23 cellular contexts compared by ENCODE assay signal in the genomic region with DNA sequence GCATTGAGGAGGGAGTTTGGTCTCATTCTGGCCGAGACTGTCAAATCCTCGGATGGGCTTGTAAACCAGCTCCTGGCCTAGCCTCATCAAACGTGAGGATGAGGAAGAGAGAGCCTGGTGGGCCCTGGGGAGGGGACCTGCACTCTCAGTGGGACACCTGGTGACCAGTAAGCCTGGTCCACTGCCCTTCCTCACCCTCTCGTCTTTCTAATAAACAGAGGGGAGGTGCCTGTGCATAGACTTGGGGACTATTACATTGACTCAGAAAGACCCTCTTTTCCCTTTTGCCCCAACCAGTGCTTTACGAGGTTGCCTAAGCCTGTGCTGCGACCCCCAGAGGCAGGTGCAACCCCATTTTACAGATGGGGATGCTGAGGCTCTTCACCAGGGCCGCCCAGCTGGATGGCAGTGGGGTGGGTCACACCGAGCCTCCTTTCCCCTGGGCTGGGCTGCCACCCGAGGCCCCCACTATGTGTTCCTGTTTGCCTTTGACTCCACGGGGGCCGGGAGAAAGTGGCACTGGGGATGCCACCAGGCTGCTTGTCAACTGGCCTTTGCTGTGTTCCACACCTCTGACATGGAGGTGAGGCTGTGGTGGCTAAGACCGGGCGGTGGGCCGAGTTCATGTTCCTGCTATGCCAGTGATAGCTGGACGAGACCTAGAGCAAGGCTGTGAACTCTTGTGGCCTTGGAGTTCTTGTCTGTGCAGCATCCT.
A peak's percentile ranks its signal among the peaks of the same experiment; 100 is the strongest.
DNase-seq lines count a peak whose midpoint lies in the region; ATAC-seq, FAIRE-seq and TF ChIP-seq lines count a peak whose summit lies in the region.
"Had no signal": no experiment of that assay in that cellular context is flagged by ENCODE, and none has a peak within 500 bp of the region (broad histone marks: within the 10 kb centered on the region; RNA-seq: fewer than 3 reads in every experiment).

No MANE protein-coding gene starts in this region.

- H2BK120ac ChIP-seq in H1 (replicated peaks; ENCODE audit: low read depth, low read length) (no peak overlapping the region), H9 (ENCODE audit: low read depth, low read length, poor library complexity, severe bottlenecking) (no peak overlapping the region)

- H3K4me3 Mint-ChIP-seq in osteocyte (ENCODE audit: unreplicated experiment) (no peak overlapping the region), H9 (peak overlapping the region in 1 of 2 experiments; percentile 18; a peak in 1 of 5 replicates)
- no peak overlapping the region for H3K4me3 Mint-ChIP-seq in activated naive CD8-positive, alpha-beta T cell treated with anti-CD3 and anti-CD28 coated beads for 36 hours
- no peak overlapping the region for H3K4me3 Mint-ChIP-seq in effector memory CD8-positive, alpha-beta T cell
- H3K4me3 Mint-ChIP-seq: activated CD8-positive, alpha-beta T cell treated with anti-CD3 and anti-CD28 coated beads for 36 hours; activated naive CD4-positive, alpha-beta T cell treated with anti-CD3 and anti-CD28 coated beads, Interleukin-2, amount 50 U/mL, for 24 hours; naive thymus-derived CD8-positive, alpha-beta T cell had no signal

- BruUV-seq in HepG2 (replicated peaks; lab: Mats Ljungman, UMichigan): no TSS peak

- H2AFZ ChIP-seq in HepG2 (ENCODE audit: low read length) (no peak overlapping the region), H1 (ENCODE audit: low read length) (no peak overlapping the region), H9 (ENCODE audit: low read length) (no peak overlapping the region)
- H2AFZ ChIP-seq: parathyroid adenoma had no signal

- H3K36me3 Mint-ChIP-seq in osteocyte (ENCODE audit: unreplicated experiment): no peaks in the 10 kb centered on the region
- H3K36me3 Mint-ChIP-seq in H9 (ENCODE audit: insufficient read depth in 1 of 3, low read depth in 3 of 3): peaks cover 1 to 12% (median 6%) of the 10 kb centered on the region in 3 experiments; a peak in 4 of 7 replicates
- no peaks in the 10 kb centered on the region for H3K36me3 Mint-ChIP-seq in activated naive CD8-positive, alpha-beta T cell treated with anti-CD3 and anti-CD28 coated beads for 36 hours
- H3K36me3 Mint-ChIP-seq in effector memory CD8-positive, alpha-beta T cell (ENCODE audit: insufficient read depth): no peaks in the 10 kb centered on the region
- H3K36me3 Mint-ChIP-seq: activated naive CD4-positive, alpha-beta T cell treated with anti-CD3 and anti-CD28 coated beads, Interleukin-2, amount 50 U/mL, for 24 hours; naive thymus-derived CD8-positive, alpha-beta T cell had no signal

- H4K20me1 ChIP-seq in HepG2 (ENCODE audit: insufficient read depth, low read length): no peaks in the 10 kb centered on the region; the same call in 1 of the 2 replicates
- peaks cover 14 to 20% of the 10 kb centered on the region in 2 experiments for H4K20me1 ChIP-seq in H1 (replicated peaks in 1 of 2; ENCODE audit: control insufficient read depth in 1 of 2, insufficient read depth in 2 of 2, low read length in 2 of 2)
- H4K20me1 ChIP-seq in H9 (ENCODE audit: control insufficient read depth, insufficient read depth, insufficient read length): no peaks in the 10 kb centered on the region

- no peak for TF ChIP-seq CTCF in HepG2 (CRISPR knock-in tag; IDR thresholded peaks at IDR 0.05)
- TF ChIP-seq CTCF in right lobe of liver (IDR thresholded peaks at IDR 0.05): no peak
- no peak for TF ChIP-seq CTCF in H1 (IDR thresholded peaks at IDR 0.05; ENCODE audit: control extremely low read depth in 1 of 3, insufficient read depth in 1 of 3, low read depth in 1 of 3, low read length in 3 of 3)
- no peak for TF ChIP-seq CTCF in osteocyte (IDR thresholded peaks at IDR 0.05)
- no peak for TF ChIP-seq CTCF in H9 (conservative IDR thresholded peaks at IDR 0.05)

- in situ Hi-C loops in HepG2 (cut with HindIII; ENCODE audit: extremely low pct_ligation_motif_present, low pct_unique_long_range_greater_than_20kb): no loop called here

- H3K18ac ChIP-seq in H1 (ENCODE audit: extremely low read depth, low read length) (no peak overlapping the region), H9 (ENCODE audit: insufficient read length, low read depth, low read length) (no peak overlapping the region)

- TF ChIP-seq EP300 in HepG2 (IDR thresholded peaks at IDR 0.05; ENCODE audit: low read depth in 2 of 2, low read length in 2 of 2) (no peak), HepG2 (CRISPR knock-in tag; IDR thresholded peaks at IDR 0.05; ENCODE audit: borderline replicate concordance) (no peak), H1 (IDR thresholded peaks at IDR 0.05; ENCODE audit: borderline replicate concordance in 1 of 2, low read depth in 2 of 2, low read length in 2 of 2) (no peak)

- H2BK20ac ChIP-seq in H1 (ENCODE audit: low read length): 0 out of 2 replicates have a peak overlapping the region, but pooled peaks have one; percentile 72
- no peak overlapping the region for H2BK20ac ChIP-seq in H9 (ENCODE audit: low read depth, low read length, poor library complexity, severe bottlenecking)

- H3K27me3 Mint-ChIP-seq in osteocyte (ENCODE audit: unreplicated experiment) (no peaks in the 10 kb centered on the region), H9 (ENCODE audit: low read depth) (no peaks in the 10 kb centered on the region; the same call in 1 of the 2 replicates)
- H3K27me3 Mint-ChIP-seq in activated naive CD8-positive, alpha-beta T cell treated with anti-CD3 and anti-CD28 coated beads for 36 hours: no peaks in the 10 kb centered on the region
- H3K27me3 Mint-ChIP-seq in effector memory CD8-positive, alpha-beta T cell: peaks cover 5 to 12% of the 10 kb centered on the region in 2 donors
- H3K27me3 Mint-ChIP-seq: activated CD8-positive, alpha-beta T cell treated with anti-CD3 and anti-CD28 coated beads for 36 hours; activated naive CD4-positive, alpha-beta T cell treated with anti-CD3 and anti-CD28 coated beads, Interleukin-2, amount 50 U/mL, for 24 hours had no signal

- FAIRE-seq in HepG2 (lab: Jason Lieb, UNC) (no peak), H1 (lab: Jason Lieb, UNC) (no peak)
- FAIRE-seq: A204.1, G401.6 had no signal

- H3K9me3 Mint-ChIP-seq in osteocyte (ENCODE audit: unreplicated experiment) (no peaks in the 10 kb centered on the region), H9 (no peaks in the 10 kb centered on the region)
- H3K9me3 Mint-ChIP-seq in activated naive CD8-positive, alpha-beta T cell treated with anti-CD3 and anti-CD28 coated beads for 36 hours: no peaks in the 10 kb centered on the region
- H3K9me3 Mint-ChIP-seq in effector memory CD8-positive, alpha-beta T cell: no peaks in the 10 kb centered on the region
- H3K9me3 Mint-ChIP-seq: activated CD8-positive, alpha-beta T cell treated with anti-CD3 and anti-CD28 coated beads for 36 hours; activated naive CD4-positive, alpha-beta T cell treated with anti-CD3 and anti-CD28 coated beads, Interleukin-2, amount 50 U/mL, for 24 hours; activated T-helper 2 cell treated with anti-CD3 and anti-CD28 coated beads, Interferon-gamma antibody, Interleukin-2, Interleukin-4, amounts not matched to agents 10 μg/mL and 5 μg/mL and 100 μg/mL, durations not matched to agents 14 hours and 24 hours and 36 hours; naive thymus-derived CD8-positive, alpha-beta T cell had no signal

- H3K79me2 ChIP-seq in HepG2 (ENCODE audit: insufficient read depth, low read length): no peaks in the 10 kb centered on the region
- H3K79me2 ChIP-seq in H1 (ENCODE audit: control insufficient read depth in 1 of 2, insufficient read depth in 2 of 2, low read length in 2 of 2): peaks cover 0 to 32% of the 10 kb centered on the region in 2 experiments; a peak in 2 of 4 replicates
- no peaks in the 10 kb centered on the region for H3K79me2 ChIP-seq in H9 (ENCODE audit: insufficient read depth, low read length)
- H3K79me2 ChIP-seq: parathyroid adenoma had no signal

- POLR2A ChIA-PET in HepG2 (lab: Yijun Ruan, JAX) (no interaction called here), H1 (lab: Charles Lee; ENCODE audit: partially characterized antibody) (interaction anchor here (1.0 kb wide), 1 partner anchor 9 kb away, joined by 3 read pairs; no protein-coding TSS in a partner anchor)

- 0 out of 2 replicates have a peak overlapping the region, but pooled peaks have one; percentile 15 for H2AK5ac ChIP-seq in H1 (ENCODE audit: low read depth, low read length)
- no peak overlapping the region for H2AK5ac ChIP-seq in H9 (ENCODE audit: insufficient read length, low read length)

- H3K27ac ChIP-seq in HepG2 (ENCODE audit: extremely low read length, insufficient read depth, low read length): no peak overlapping the region
- no peak overlapping the region for H3K27ac ChIP-seq in right lobe of liver
- H3K27ac ChIP-seq in H1 (ENCODE audit: low read depth, low read length): no peak overlapping the region
- H3K27ac ChIP-seq in aorta (ENCODE audit: low read depth in 1 of 2, low read length in 2 of 2): no peak overlapping the region
- no peak overlapping the region for H3K27ac ChIP-seq in H9 (ENCODE audit: insufficient read length, low read depth, low read length)
- H3K27ac ChIP-seq: parathyroid adenoma had no signal

- CTCF ChIA-PET in HepG2 (lab: Yijun Ruan, JAX; ENCODE audit: low intra/inter-chr PET ratio, low total read pairs) (no interaction called here), H1 (lab: Charles Lee; ENCODE audit: partially characterized antibody) (interaction anchor here (1.2 to 2.8 kb wide), 9 partner anchors 11 to 258 kb away, joined by 3 to 20 read pairs (median 3); no protein-coding TSS in a partner anchor)

- no peak overlapping the region for H3K56ac ChIP-seq in H1 (replicated peaks; ENCODE audit: insufficient read length, low read depth, low read length)
- no peak overlapping the region for H3K56ac ChIP-seq in H9 (ENCODE audit: insufficient read length, low read depth, low read length)

- H3K79me1 ChIP-seq in H1 (ENCODE audit: low read depth, low read length) (peaks cover 26% of the 10 kb centered on the region), H9 (ENCODE audit: insufficient read depth, low read depth, low read length, poor library complexity, severe bottlenecking) (no peaks in the 10 kb centered on the region)

- peak overlapping the region; percentile 95; the same call in 1 of the 2 replicates for H2BK15ac ChIP-seq in H1 (ENCODE audit: low read length)
- no peak overlapping the region for H2BK15ac ChIP-seq in H9 (ENCODE audit: low read depth, low read length)

- H3K4me1 ChIP-seq in HepG2 (ENCODE audit: insufficient read depth, low read length): peaks cover 9% of the 10 kb centered on the region; the same call in 1 of the 2 replicates
- no peaks in the 10 kb centered on the region for H3K4me1 ChIP-seq in right lobe of liver
- H3K4me1 ChIP-seq in H1 (replicated peaks in 1 of 4; ENCODE audit: control insufficient read depth in 3 of 4, insufficient read depth in 4 of 4, low read length in 3 of 4): peaks cover 0 to 30% (median 23%) of the 10 kb centered on the region in 4 experiments; a peak in 6 of 7 replicates
- H3K4me1 ChIP-seq in aorta (ENCODE audit: control insufficient read depth in 1 of 2, insufficient read depth in 2 of 2, low read length in 2 of 2): no peaks in the 10 kb centered on the region
- peaks cover 16% of the 10 kb centered on the region; the same call in 1 of the 2 replicates for H3K4me1 ChIP-seq in H9 (ENCODE audit: insufficient read depth, low read length)
- H3K4me1 ChIP-seq: parathyroid adenoma had no signal

- DNase-seq in HepG2 (ENCODE audit: low spot score) (no peak), right lobe of liver (no peak), H1 (ENCODE audit: low read depth in 1 of 2, low spot score in 2 of 2) (no peak), osteocyte (ENCODE audit: extremely low spot score, unreplicated experiment) (no peak), aorta (peak; percentile 34 to 74), H9 (no peak)
- no peak for DNase-seq in activated naive CD8-positive, alpha-beta T cell treated with anti-CD3 and anti-CD28 coated beads for 36 hours
- no peak for DNase-seq in effector memory CD8-positive, alpha-beta T cell
- DNase-seq: activated CD8-positive, alpha-beta T cell treated with anti-CD3 and anti-CD28 coated beads for 36 hours; anterior cingulate cortex; COR-L47; dermis blood vessel endothelial cell; naive thymus-derived CD8-positive, alpha-beta T cell; NCI-H1105 treated with DMSO at 0.1 percent for 48 hours; NCI-H2081 treated with DMSO at 0.1 percent for 48 hours; stimulated activated naive CD8-positive, alpha-beta T cell treated with anti-CD3 and anti-CD28 coated beads, Interleukin-15, Interleukin-2, amounts not matched to agents 100 U/mL and 50 U/mL, for 24 hours; T-helper 2 cell had no signal

- H3K4me1 Mint-ChIP-seq in osteocyte (ENCODE audit: unreplicated experiment) (peaks cover 50% of the 10 kb centered on the region), H9 (peaks cover 66 to 82% of the 10 kb centered on the region in 2 experiments)
- H3K4me1 Mint-ChIP-seq in activated naive CD8-positive, alpha-beta T cell treated with anti-CD3 and anti-CD28 coated beads for 36 hours: no peaks in the 10 kb centered on the region
- H3K4me1 Mint-ChIP-seq in effector memory CD8-positive, alpha-beta T cell (ENCODE audit: low read depth in 2 of 2): no peaks in the 10 kb centered on the region
- H3K4me1 Mint-ChIP-seq: activated naive CD4-positive, alpha-beta T cell treated with anti-CD3 and anti-CD28 coated beads, Interleukin-2, amount 50 U/mL, for 24 hours; naive thymus-derived CD8-positive, alpha-beta T cell had no signal

- H3K4ac ChIP-seq in H1 (replicated peaks; ENCODE audit: insufficient read length, low read depth, low read length) (no peak overlapping the region), H9 (ENCODE audit: low read depth, low read length) (no peak overlapping the region)

- H3K4me3 ChIP-seq in HepG2 (replicated peaks in 1 of 3; ENCODE audit: insufficient read depth in 1 of 3, low read depth in 2 of 3, low read length in 3 of 3) (no peak overlapping the region), right lobe of liver (no peak overlapping the region), H1 (ENCODE audit: extremely low read depth in 1 of 4, insufficient read depth in 2 of 4, low read depth in 3 of 4, low read length in 4 of 4) (no peak overlapping the region), aorta (ENCODE audit: low read length in 2 of 2) (no peak overlapping the region)
- H3K4me3 ChIP-seq: left lung had no signal

- no peak overlapping the region for H3K4me2 ChIP-seq in HepG2 (ENCODE audit: low read depth, low read length)
- H3K4me2 ChIP-seq in H1 (ENCODE audit: insufficient read depth in 1 of 2, low read depth in 2 of 2, low read length in 2 of 2): no peak overlapping the region
- H3K4me2 ChIP-seq in H9 (ENCODE audit: insufficient read depth, insufficient read length, low read length): no peak overlapping the region

- H4K5ac ChIP-seq in H1 (ENCODE audit: insufficient read length, low read depth, low read length) (no peak overlapping the region), H9 (ENCODE audit: insufficient read length, low read depth, low read length) (no peak overlapping the region)

- 0 out of 2 replicates have a peak overlapping the region, but pooled peaks have one; percentile 52 for H2BK5ac ChIP-seq in H1 (ENCODE audit: low read depth, low read length)
- H2BK5ac ChIP-seq in H9 (ENCODE audit: insufficient read length, low read length): no peak overlapping the region

- intact Hi-C loops in HepG2 (cut with micrococcal nuclease; ENCODE audit: unreplicated experiment) (no loop called here), right lobe of liver (cut with DNase I) (loop anchor here in 1 of 2 donors (5.0 kb wide), 1 partner anchor 501 kb away; no protein-coding TSS in a partner anchor), aorta (cut with DNase I) (no loop called here)

- H3K9me3 ChIP-seq in HepG2 (ENCODE audit: low read length) (no peaks in the 10 kb centered on the region), right lobe of liver (no peaks in the 10 kb centered on the region), H1 (ENCODE audit: insufficient read depth in 2 of 2, low read depth in 1 of 2, low read length in 1 of 2) (no peaks in the 10 kb centered on the region), aorta (ENCODE audit: control insufficient read depth, low read length) (no peaks in the 10 kb centered on the region), H9 (ENCODE audit: control insufficient read depth, low read depth, low read length) (no peaks in the 10 kb centered on the region)
- H3K9me3 ChIP-seq: left lung had no signal

- H3K14ac ChIP-seq in H1 (ENCODE audit: insufficient read length): no peak overlapping the region
- no peak overlapping the region for H3K14ac ChIP-seq in H9 (ENCODE audit: insufficient read depth, low read length)

- no peak for TF ChIP-seq RAD21 in HepG2 (CRISPR knock-in tag; IDR thresholded peaks at IDR 0.05)
- no peak for TF ChIP-seq RAD21 in H1 (IDR thresholded peaks at IDR 0.05 in 1 of 2, conservative IDR thresholded peaks at IDR 0.05 in 1 of 2; ENCODE audit: low read depth in 2 of 2, low read length in 2 of 2)

- 17% methylated on average over 15 of the region's 15 CpGs for whole genome bisulfite sequencing in HepG2 (ENCODE audit: low lambda C conversion rate)
- WGBS in right lobe of liver (ENCODE audit: insufficient coverage, low coverage, low lambda C conversion rate, missing lambda C conversion rate): 61% methylated on average over 5 of the region's 15 CpGs
- WGBS in H1 (ENCODE audit: extremely low coverage in 1 of 2, insufficient coverage in 1 of 2, insufficient read length in 1 of 2, insufficient replicate concordance in 2 of 2, low coverage in 1 of 2, low lambda C conversion rate in 2 of 2, missing lambda C conversion rate in 1 of 2), 2 experiments: 87% methylated on average over 15 of the region's 15 CpGs; no CpG with 5 or more reads in 1 of the 2 experiments
- 93 to 96% methylated on average over 15 of the region's 15 CpGs for WGBS in aorta, 2 donors
- no CpG with 5 or more reads among the region's 15 CpGs for WGBS in H9 (ENCODE audit: extremely low coverage, insufficient read length, low lambda C conversion rate)

- H4K91ac ChIP-seq in H1 (replicated peaks; ENCODE audit: insufficient read length, low read length) (peak overlapping the region; percentile 46), H9 (ENCODE audit: insufficient read length, low read depth, low read length) (no peak overlapping the region)

- no peak for ATAC-seq in HepG2
- no peak for ATAC-seq in right lobe of liver
- no peak for ATAC-seq in aorta (ENCODE audit: low FRiP score)
- no peak for ATAC-seq in effector memory CD8-positive, alpha-beta T cell (replicated peaks)
- ATAC-seq: activated CD8-positive, alpha-beta T cell treated with anti-CD3 and anti-CD28 coated beads for 36 hours; naive thymus-derived CD8-positive, alpha-beta T cell; stimulated activated naive CD8-positive, alpha-beta T cell treated with anti-CD3 and anti-CD28 coated beads, Interleukin-15, Interleukin-2, amounts not matched to agents 100 U/mL and 50 U/mL, for 24 hours had no signal

- TF ChIP-seq POLR2A in HepG2 (IDR thresholded peaks at IDR 0.05; ENCODE audit: insufficient read depth in 1 of 2, low read depth in 2 of 2, low read length in 2 of 2): no peak
- TF ChIP-seq POLR2A in right lobe of liver (IDR thresholded peaks at IDR 0.05): no peak
- no peak for TF ChIP-seq POLR2A in H1 (IDR thresholded peaks at IDR 0.05; ENCODE audit: control extremely low read depth in 1 of 2, low read depth in 2 of 2, low read length in 2 of 2)

- H3K27ac Mint-ChIP-seq in osteocyte (ENCODE audit: unreplicated experiment): peak overlapping the region; percentile 79
- H3K27ac Mint-ChIP-seq in H9: peak overlapping the region in 1 of 3 experiments; percentile 8; a peak in 2 of 7 replicates
- H3K27ac Mint-ChIP-seq in activated naive CD8-positive, alpha-beta T cell treated with anti-CD3 and anti-CD28 coated beads for 36 hours: no peak overlapping the region
- H3K27ac Mint-ChIP-seq in effector memory CD8-positive, alpha-beta T cell: no peak overlapping the region
- H3K27ac Mint-ChIP-seq: activated CD8-positive, alpha-beta T cell treated with anti-CD3 and anti-CD28 coated beads for 36 hours; activated naive CD4-positive, alpha-beta T cell treated with anti-CD3 and anti-CD28 coated beads, Interleukin-2, amount 50 U/mL, for 24 hours; activated T-helper 2 cell treated with anti-CD3 and anti-CD28 coated beads, Interferon-gamma antibody, Interleukin-2, Interleukin-4, amounts not matched to agents 10 μg/mL and 5 μg/mL and 100 μg/mL, durations not matched to agents 14 hours and 24 hours and 36 hours; naive thymus-derived CD8-positive, alpha-beta T cell had no signal

- no peak overlapping the region for H4K8ac ChIP-seq in H1 (ENCODE audit: extremely low read depth, insufficient read depth, low read length)
- H4K8ac ChIP-seq in H9 (replicated peaks; ENCODE audit: insufficient read length, low read depth, low read length): no peak overlapping the region

- H3K36me3 ChIP-seq in HepG2 (replicated peaks in 1 of 2; ENCODE audit: control insufficient read depth in 1 of 2, insufficient read depth in 2 of 2, low read length in 2 of 2) (no peaks in the 10 kb centered on the region), right lobe of liver (no peaks in the 10 kb centered on the region), H1 (ENCODE audit: control insufficient read depth in 2 of 4, insufficient read depth in 4 of 4, low read length in 3 of 4) (0 out of 8 replicates have a peak, but pooled peaks cover 0 to 4% (median 0%) of the 10 kb centered on the region in 4 experiments), aorta (ENCODE audit: control insufficient read depth in 1 of 2, insufficient read depth in 2 of 2, low read length in 1 of 2) (no peaks in the 10 kb centered on the region)
- H3K36me3 ChIP-seq: left lung had no signal

- H2BK12ac ChIP-seq in H1 (ENCODE audit: low read depth, low read length) (peak overlapping the region; percentile 35; the same call in 1 of the 2 replicates), H9 (ENCODE audit: insufficient read length, low read depth, low read length) (no peak overlapping the region)

- H3K23ac ChIP-seq in H1 (ENCODE audit: insufficient read length) (no peak overlapping the region), H9 (ENCODE audit: insufficient read length, low read depth, low read length) (no peak overlapping the region)

- H3K23me2 ChIP-seq in H1 (ENCODE audit: low read depth, low read length) (no peaks in the 10 kb centered on the region), H9 (ENCODE audit: insufficient read length, low read depth, low read length, poor library complexity, severe bottlenecking) (no peaks in the 10 kb centered on the region)

- H3T11ph ChIP-seq in H9 (ENCODE audit: low read length): no peak overlapping the region

- H3K27me3 ChIP-seq in HepG2 (ENCODE audit: control insufficient read depth in 1 of 2, insufficient read depth in 2 of 2, low read length in 2 of 2) (peaks cover 5 to 88% of the 10 kb centered on the region in 2 experiments; a peak in 4 of 5 replicates), right lobe of liver (no peaks in the 10 kb centered on the region), H1 (replicated peaks in 1 of 4; ENCODE audit: control insufficient read depth in 3 of 4, extremely low read depth in 1 of 4, insufficient read depth in 3 of 4, low read length in 3 of 4) (no peaks in the 10 kb centered on the region), aorta (ENCODE audit: control insufficient read depth in 1 of 2, insufficient read depth in 2 of 2, low read length in 1 of 2) (no peaks in the 10 kb centered on the region), H9 (ENCODE audit: insufficient read depth, low read length) (no peaks in the 10 kb centered on the region)

- no peak overlapping the region for H3K9ac ChIP-seq in HepG2 (ENCODE audit: insufficient read depth, low read depth, low read length)
- no peak overlapping the region for H3K9ac ChIP-seq in H1 (replicated peaks in 1 of 4; ENCODE audit: extremely low read depth in 1 of 4, low read depth in 3 of 4, low read length in 3 of 4)
- no peak overlapping the region for H3K9ac ChIP-seq in H9 (ENCODE audit: extremely low read depth, insufficient read length, low read length)
- H3K9ac ChIP-seq: parathyroid adenoma had no signal

Comparison
In these comparisons a context has a peak if more than half of its experiments do, and no peak if none do; other contexts are left out.
1. DNase-seq: peak in aorta (2 of 2); none in HepG2 (single experiment), right lobe of liver (0 of 3), H1 (0 of 2), osteocyte (single experiment), H9 (single experiment), activated naive CD8-positive, alpha-beta T cell treated with anti-CD3 and anti-CD28 coated beads for 36 hours (single experiment) and effector memory CD8-positive, alpha-beta T cell (0 of 3).